In genomic region chr3:124887177-124887995, GRCh38 we compare ENCODE assay signal across 8 cellular contexts. TPM values are rescaled to one million over a fixed set of nuclear protein-coding genes. Genes with fewer than 3 reads are reported as not detected.
DNase-seq lines count a peak whose midpoint lies in the region; ATAC-seq and TF ChIP-seq lines count a peak whose summit lies in the region.

ITGB5 (minus strand) TSS chr3:124887365; CDS start chr3:124887000, 365 bp downstream.

- peaks cover 0 to 8% of the 10 kb centered on the region in 2 donors for H3K36me3 ChIP-seq in gastroesophageal sphincter
- no peaks in the 10 kb centered on the region for H3K36me3 ChIP-seq in neural cell (ENCODE audit: insufficient read depth, low read length)

- 7 to 8% methylated on average over 24 to 25 of the region's 79 CpGs for WGBS in gastroesophageal sphincter (ENCODE audit: low coverage in 1 of 2), 2 donors

- H3K4me3 ChIP-seq in gastroesophageal sphincter (peak within 1 kb of the TSS; percentile 78 to 93), neural cell (ENCODE audit: low read length) (peak within 1 kb of the TSS; percentile 70)

- peak within 1 kb of the TSS; percentile 75 for H3K4me3 Mint-ChIP-seq in activated naive CD4-positive, alpha-beta T cell treated with anti-CD3 and anti-CD28 coated beads, Interleukin-2, amount 50 U/mL, for 24 hours

- ATAC-seq in HG02763 (IDR thresholded peaks at IDR 0.05; ENCODE audit: unreplicated experiment) (peak; percentile 63), gastroesophageal sphincter (peak; percentile 93)

- H3K9ac ChIP-seq in neural cell (ENCODE audit: low read length) = peak within 1 kb of the TSS; percentile 20

- H3K9me3 Mint-ChIP-seq in activated naive CD4-positive, alpha-beta T cell treated with anti-CD3 and anti-CD28 coated beads, Interleukin-2, amount 50 U/mL, for 24 hours = no peaks in the 10 kb centered on the region

- H3F3A ChIP-seq in neural cell (ENCODE audit: insufficient read depth, low read length, poor library complexity, severe bottlenecking) = no peaks in the 10 kb centered on the region

- DNase-seq in SKM-1 treated with dmso at 0.1 percent for 144 hours (lab: John Stamatoyannopoulos, UW; ENCODE audit: unreplicated experiment) (peak; percentile 13), SKM-1 (lab: John Stamatoyannopoulos, UW; ENCODE audit: unreplicated experiment) (no peak), NCI-H524 treated with DMSO at 0.1 percent for 48 hours (lab: John Stamatoyannopoulos, UW) (peak; percentile 17), ureter (ENCODE audit: low spot score) (peak; percentile 73)

- H3K27ac Mint-ChIP-seq in activated naive CD4-positive, alpha-beta T cell treated with anti-CD3 and anti-CD28 coated beads, Interleukin-2, amount 50 U/mL, for 24 hours = no peak within 1 kb of the TSS

- H4K20me1 ChIP-seq in neural cell (ENCODE audit: insufficient read depth) = no peaks in the 10 kb centered on the region

- no peaks in the 10 kb centered on the region for H3K36me3 Mint-ChIP-seq in activated naive CD4-positive, alpha-beta T cell treated with anti-CD3 and anti-CD28 coated beads, Interleukin-2, amount 50 U/mL, for 24 hours

- no peaks in the 10 kb centered on the region for H3K79me2 ChIP-seq in neural cell (replicated peaks; ENCODE audit: insufficient read depth, low read length)

- TF ChIP-seq CTCF in gastroesophageal sphincter (IDR thresholded peaks at IDR 0.05) (peak in 2 of 4 experiments; percentile 3 to 20), neural cell (IDR thresholded peaks at IDR 0.05; ENCODE audit: poor library complexity, severe bottlenecking) (no peak)

- TF ChIP-seq EP300 in gastroesophageal sphincter (IDR thresholded peaks at IDR 0.05) (no peak), neural cell (conservative IDR thresholded peaks at IDR 0.05; ENCODE audit: poor library complexity, severe bottlenecking) (no peak)

- H3K27ac ChIP-seq in gastroesophageal sphincter (peak within 1 kb of the TSS; percentile 89 to 98 (median 93)), neural cell (ENCODE audit: low read length) (no peak within 1 kb of the TSS)

- H3K9me3 ChIP-seq in gastroesophageal sphincter (no peaks in the 10 kb centered on the region), neural cell (ENCODE audit: low read length) (no peaks in the 10 kb centered on the region)

- H3K9me2 ChIP-seq in neural cell (ENCODE audit: insufficient read depth, low read length) = no peaks in the 10 kb centered on the region

- peak within 1 kb of the TSS; percentile 14 for H3K4me2 ChIP-seq in neural cell (ENCODE audit: low read length)

- peaks cover 28% of the 10 kb centered on the region for H3K27me3 Mint-ChIP-seq in activated naive CD4-positive, alpha-beta T cell treated with anti-CD3 and anti-CD28 coated beads, Interleukin-2, amount 50 U/mL, for 24 hours

- H2AFZ ChIP-seq in neural cell (ENCODE audit: low read depth, low read length) = no peak within 1 kb of the TSS

- H3K4me1 ChIP-seq in gastroesophageal sphincter = peaks cover 0 to 54% (median 8%) of the 10 kb centered on the region in 3 donors

- peaks cover 4% of the 10 kb centered on the region for H3K4me1 Mint-ChIP-seq in activated naive CD4-positive, alpha-beta T cell treated with anti-CD3 and anti-CD28 coated beads, Interleukin-2, amount 50 U/mL, for 24 hours

- TF ChIP-seq POLR2A in gastroesophageal sphincter (IDR thresholded peaks at IDR 0.05) = peak; percentile 70 to 85

- H3K27me3 ChIP-seq in gastroesophageal sphincter = no peaks in the 10 kb centered on the region
- peaks cover 59% of the 10 kb centered on the region for H3K27me3 ChIP-seq in neural cell (ENCODE audit: insufficient read depth, low read depth, low read length)

- TF ChIP-seq RAD21 in neural cell (conservative IDR thresholded peaks at IDR 0.05) = no peak

TF ChIP-seq in neural cell, 6 proteins besides CTCF, POLR2A, EP300 and RAD21:
- TF ChIP-seq TAF1 (IDR thresholded peaks at IDR 0.05; ENCODE audit: low read depth) (no peak), POLR2AphosphoS5 (IDR thresholded peaks at IDR 0.05) (no peak), MXI1 (conservative IDR thresholded peaks at IDR 0.05; ENCODE audit: poor library complexity, severe bottlenecking) (no peak), SMC3 (conservative IDR thresholded peaks at IDR 0.05; ENCODE audit: poor library complexity) (no peak), EZH2 (IDR thresholded peaks at IDR 0.05; ENCODE audit: borderline replicate concordance, insufficient read depth, low read length, poor library complexity, severe bottlenecking) (no peak)
- TF ChIP-seq, protein P1, sequence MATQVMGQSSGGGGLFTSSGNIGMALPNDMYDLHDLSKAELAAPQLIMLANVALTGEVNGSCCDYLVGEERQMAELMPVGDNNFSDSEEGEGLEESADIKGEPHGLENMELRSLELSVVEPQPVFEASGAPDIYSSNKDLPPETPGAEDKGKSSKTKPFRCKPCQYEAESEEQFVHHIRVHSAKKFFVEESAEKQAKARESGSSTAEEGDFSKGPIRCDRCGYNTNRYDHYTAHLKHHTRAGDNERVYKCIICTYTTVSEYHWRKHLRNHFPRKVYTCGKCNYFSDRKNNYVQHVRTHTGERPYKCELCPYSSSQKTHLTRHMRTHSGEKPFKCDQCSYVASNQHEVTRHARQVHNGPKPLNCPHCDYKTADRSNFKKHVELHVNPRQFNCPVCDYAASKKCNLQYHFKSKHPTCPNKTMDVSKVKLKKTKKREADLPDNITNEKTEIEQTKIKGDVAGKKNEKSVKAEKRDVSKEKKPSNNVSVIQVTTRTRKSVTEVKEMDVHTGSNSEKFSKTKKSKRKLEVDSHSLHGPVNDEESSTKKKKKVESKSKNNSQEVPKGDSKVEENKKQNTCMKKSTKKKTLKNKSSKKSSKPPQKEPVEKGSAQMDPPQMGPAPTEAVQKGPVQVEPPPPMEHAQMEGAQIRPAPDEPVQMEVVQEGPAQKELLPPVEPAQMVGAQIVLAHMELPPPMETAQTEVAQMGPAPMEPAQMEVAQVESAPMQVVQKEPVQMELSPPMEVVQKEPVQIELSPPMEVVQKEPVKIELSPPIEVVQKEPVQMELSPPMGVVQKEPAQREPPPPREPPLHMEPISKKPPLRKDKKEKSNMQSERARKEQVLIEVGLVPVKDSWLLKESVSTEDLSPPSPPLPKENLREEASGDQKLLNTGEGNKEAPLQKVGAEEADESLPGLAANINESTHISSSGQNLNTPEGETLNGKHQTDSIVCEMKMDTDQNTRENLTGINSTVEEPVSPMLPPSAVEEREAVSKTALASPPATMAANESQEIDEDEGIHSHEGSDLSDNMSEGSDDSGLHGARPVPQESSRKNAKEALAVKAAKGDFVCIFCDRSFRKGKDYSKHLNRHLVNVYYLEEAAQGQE (IDR thresholded peaks at IDR 0.05; ENCODE audit: borderline replicate concordance) = no peak

RNA-seq across cellular contexts. Expression of gene ITGB5, which starts in this region (rescaled TPM):
- total RNA-seq in gastroesophageal sphincter (100 to 1,000 TPM; 125 to 312 (median 151) TPM), ureter (57.7 TPM)
- 0.48 and 1.2 TPM in 2 replicates for polyA plus RNA-seq in neural cell
- polyA minus RNA-seq in neural cell = 3.1 and 5.8 TPM in 2 replicates
